ENCODE assay signal across 8 cellular contexts in the genomic region with DNA sequence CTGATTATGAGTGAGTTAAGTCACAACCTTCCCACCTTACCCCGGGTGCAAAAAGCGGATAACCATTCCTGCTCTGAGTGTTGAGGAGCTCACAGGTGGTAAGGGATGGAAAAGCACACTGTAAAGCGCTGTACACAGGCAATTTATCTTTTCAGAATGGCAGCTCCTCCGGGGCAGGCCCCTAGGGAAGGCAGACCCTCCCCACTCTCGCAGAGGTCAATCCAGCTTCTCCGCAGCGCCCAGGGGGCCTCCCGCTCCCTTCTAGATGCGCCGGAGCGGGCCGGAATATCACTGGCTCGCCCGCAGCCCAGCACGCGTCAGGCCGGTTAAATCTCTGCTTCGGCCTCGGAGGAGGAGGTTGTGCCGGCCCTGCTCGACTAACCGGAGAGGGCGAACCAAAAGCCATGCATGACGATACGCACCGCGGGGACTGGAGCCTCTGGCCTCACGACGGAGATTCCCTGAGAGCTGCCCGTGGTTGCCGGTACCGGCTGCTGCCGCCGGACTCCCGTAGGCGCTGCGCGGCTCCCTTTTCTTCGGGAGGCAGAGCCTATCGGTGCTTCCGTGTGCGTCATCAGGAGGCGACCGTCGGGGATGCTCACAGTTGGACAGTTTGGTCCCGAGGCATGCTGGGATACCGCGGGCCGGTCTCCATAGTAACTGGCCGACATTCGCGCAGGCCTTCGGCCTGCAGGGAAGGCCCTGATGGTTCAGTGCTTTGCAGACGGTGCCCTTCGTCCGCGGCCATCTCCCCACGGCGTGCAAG. TPM values are rescaled to one million over a fixed set of nuclear protein-coding genes. Genes with fewer than 3 reads are reported as not detected.
DNase-seq lines count a peak whose midpoint lies in the region; ATAC-seq and TF ChIP-seq lines count a peak whose summit lies in the region.

A gene with protein sequence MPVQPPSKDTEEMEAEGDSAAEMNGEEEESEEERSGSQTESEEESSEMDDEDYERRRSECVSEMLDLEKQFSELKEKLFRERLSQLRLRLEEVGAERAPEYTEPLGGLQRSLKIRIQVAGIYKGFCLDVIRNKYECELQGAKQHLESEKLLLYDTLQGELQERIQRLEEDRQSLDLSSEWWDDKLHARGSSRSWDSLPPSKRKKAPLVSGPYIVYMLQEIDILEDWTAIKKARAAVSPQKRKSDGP (minus strand): TSS at position 555 of the 766 bp plus-strand sequence. CDS start 2,870 bp downstream, outside the sequence.

- POLR2A ChIA-PET in A673 (lab: Charles Lee; ENCODE audit: low non-redundant PET): no interaction called here

- peak; percentile 98 for DNase-seq in A673 (ENCODE audit: low spot score)
- peak; percentile 93 for DNase-seq in NCI-H2196 treated with DMSO at 0.1 percent for 48 hours (lab: John Stamatoyannopoulos, UW; ENCODE audit: unreplicated experiment)
- peak; percentile 98 for DNase-seq in T47D (ENCODE audit: low read depth in 1 of 2, low spot score in 1 of 2)

- H3K9me3 ChIP-seq in A673 (ENCODE audit: low read depth, low read length, poor library complexity, severe bottlenecking) (no peaks in the 10 kb centered on the region), iPS-20b (ENCODE audit: insufficient read depth, low read depth, low read length) (no peaks in the 10 kb centered on the region), skeletal muscle tissue (ENCODE audit: control insufficient read depth in 3 of 3, low read length in 3 of 3) (no peaks in the 10 kb centered on the region)

- BruUV-seq in A673 (replicated peaks; lab: Mats Ljungman, UMichigan): no TSS peak

- 0 out of 2 replicates have a peak, but pooled peaks have one; percentile 18 for TF ChIP-seq CTCF in A673 (conservative IDR thresholded peaks at IDR 0.05; ENCODE audit: low read depth, low read length)
- TF ChIP-seq CTCF in VCaP (conservative IDR thresholded peaks at IDR 0.05): peak; percentile 50

- H3K27ac ChIP-seq in A673 (ENCODE audit: low read depth, low read length, poor library complexity, severe bottlenecking) (peak within 1 kb of the TSS; percentile 87), VCaP (peak within 1 kb of the TSS; percentile 98), iPS-20b (ENCODE audit: low read length) (no peak within 1 kb of the TSS), skeletal muscle tissue (ENCODE audit: low read depth, low read length) (peak within 1 kb of the TSS; percentile 55)

- H3K36me3 ChIP-seq in A673 (ENCODE audit: insufficient read depth, low read length, poor library complexity, severe bottlenecking) (peaks cover 9% of the 10 kb centered on the region), iPS-20b (ENCODE audit: insufficient read depth, low read depth, low read length) (peaks cover 26% of the 10 kb centered on the region), skeletal muscle tissue (ENCODE audit: control insufficient read depth in 3 of 3, insufficient read depth in 3 of 3, low read length in 3 of 3) (peaks cover 24 to 30% (median 28%) of the 10 kb centered on the region in 3 donors)

- peak; percentile 66 for ATAC-seq in GM18868 (IDR thresholded peaks at IDR 0.05; ENCODE audit: unreplicated experiment)
- ATAC-seq in HG03108 (IDR thresholded peaks at IDR 0.05; ENCODE audit: unreplicated experiment): peak; percentile 62

- intact Hi-C loops in A673 (cut with micrococcal nuclease; ENCODE audit: unreplicated experiment): loop anchor here (2.0 kb wide), 1 partner anchor 32 kb away; no protein-coding TSS in a partner anchor

- H3K4me3 ChIP-seq in A673 (ENCODE audit: low read depth, low read length, poor library complexity, severe bottlenecking): peak within 1 kb of the TSS; percentile 78
- H3K4me3 ChIP-seq in iPS-20b (ENCODE audit: low read length): peak within 1 kb of the TSS; percentile 90
- H3K4me3 ChIP-seq in skeletal muscle tissue (ENCODE audit: low read length in 3 of 3): peak within 1 kb of the TSS; percentile 95 to 99 (median 99)

- in situ Hi-C loops in T47D (cut with HindIII; ENCODE audit: low pct_unique_long_range_greater_than_20kb, low sequenced_read_pairs): no loop called here

- H3K9ac ChIP-seq in iPS-20b (ENCODE audit: low read depth, low read length) (peak within 1 kb of the TSS; percentile 87), skeletal muscle tissue (ENCODE audit: low read depth in 1 of 3, low read length in 3 of 3) (peak within 1 kb of the TSS; percentile 94 to 97 (median 96))

- CTCF ChIA-PET in A673 (lab: Charles Lee): interaction anchor here (0.5 to 1.2 kb wide), 3 partner anchors 32 to 707 kb away, joined by 3 to 4 read pairs (median 4); a partner anchor contains a TSS

- H3K27me3 ChIP-seq in A673 (replicated peaks; ENCODE audit: insufficient read depth, low read depth, low read length, poor library complexity) (no peaks in the 10 kb centered on the region), iPS-20b (ENCODE audit: insufficient read depth, low read length) (peaks cover 9% of the 10 kb centered on the region; the same call in 1 of the 2 replicates), skeletal muscle tissue (ENCODE audit: control insufficient read depth in 3 of 3, insufficient read depth in 3 of 3, low read length in 3 of 3) (no peaks in the 10 kb centered on the region)

- H3K4me1 ChIP-seq in A673 (ENCODE audit: insufficient read depth, low read length, poor library complexity, severe bottlenecking) (peaks cover 32% of the 10 kb centered on the region), iPS-20b (ENCODE audit: insufficient read depth, low read length) (peaks cover 5% of the 10 kb centered on the region; the same call in 1 of the 2 replicates), skeletal muscle tissue (ENCODE audit: control insufficient read depth in 3 of 3, insufficient read depth in 3 of 3, low read length in 3 of 3) (peaks cover 38 to 44% (median 38%) of the 10 kb centered on the region in 3 donors)

RNA-seq across cellular contexts. Expression of the gene that starts here (rescaled TPM):
- total RNA-seq in A673 (2021) (76.8 and 93.5 TPM in 2 replicates), skeletal muscle tissue (28.2 TPM)
